ENCODE assay signal across 31 cellular contexts in genomic region chr3:115580566-115580965, GRCh38. TPM values are rescaled to one million over a fixed set of nuclear protein-coding genes. Genes with fewer than 3 reads are reported as not detected.
DNase-seq lines count a peak whose midpoint lies in the region; TF ChIP-seq lines count a peak whose summit lies in the region.
"Had no signal": no experiment of that assay in that cellular context is flagged by ENCODE, and none has a peak within 500 bp of the region (broad histone marks: within the 10 kb centered on the region; RNA-seq: fewer than 3 reads in every experiment).

No MANE protein-coding gene starts in this region.

- H3K9ac ChIP-seq in SK-N-MC (ENCODE audit: insufficient read length) (no peak overlapping the region), smooth muscle cell (ENCODE audit: low read depth) (no peak overlapping the region)

- no peaks in the 10 kb centered on the region for H3K79me2 ChIP-seq in smooth muscle cell (ENCODE audit: low read depth)

- peak; percentile 24 for DNase-seq in NCI-H2171 treated with DMSO at 0.1 percent for 48 hours (lab: John Stamatoyannopoulos, UW)
- DNase-seq in NCI-H2171 (lab: John Stamatoyannopoulos, UW) = no peak
- DNase-seq in SK-N-MC (ENCODE audit: low read depth, low spot score) = peak; percentile 12
- DNase-seq in foreskin melanocyte = peak; percentile 56
- no peak for DNase-seq in smooth muscle cell (lab: John Stamatoyannopoulos, UW; ENCODE audit: unreplicated experiment)
- no peak for DNase-seq in type B pancreatic cell (ENCODE audit: extremely low spot score, unreplicated experiment)
- DNase-seq in inferior parietal cortex (ENCODE audit: extremely low spot score) = no peak
- DNase-seq in T-helper 2 cell treated with Interferon-gamma antibody and Interleukin-4, amounts not matched to agents 5 μg/mL and 100 μg/mL, for 36 hours (ENCODE audit: low spot score) = no peak
- DNase-seq: 8988T; activated CD4-positive, alpha-beta T cell treated with anti-CD3 and anti-CD28 coated beads for 36 hours; activated CD8-positive, alpha-beta memory T cell treated with anti-CD3 and anti-CD28 coated beads for 24 hours; activated effector memory CD4-positive, alpha-beta T cell treated with Interleukin-2 at 50 U/mL for 16 hours; activated naive CD8-positive, alpha-beta T cell treated with anti-CD3 and anti-CD28 coated beads, Interleukin-2, amount 10 ng/mL, durations not matched to agents 7 days and 5 days; dermis blood vessel endothelial cell; esophagus squamous epithelium; GF-D8; H9; NCI-H1105; NCI-H187 treated with DMSO at 0.1 percent for 48 hours; NCI-H2227 treated with DMSO at 0.1 percent for 48 hours; NCI-H526 treated with DMSO at 0.1 percent for 48 hours; sigmoid colon; stimulated activated CD4-positive, alpha-beta T cell treated with anti-CD3 and anti-CD28 coated beads, Interleukin-15, amount 100 ng/mL, for 24 hours; stimulated activated naive CD4-positive, alpha-beta T cell; T-helper 17 cell; testis; uterus had no signal

- no peaks in the 10 kb centered on the region for H3K27me3 ChIP-seq in smooth muscle cell (ENCODE audit: low read depth)
- H3K27me3 ChIP-seq: esophagus squamous epithelium, sigmoid colon, testis, uterus had no signal

- peaks cover 15% of the 10 kb centered on the region for H3K4me1 ChIP-seq in smooth muscle cell (ENCODE audit: low read depth)
- H3K4me1 ChIP-seq: esophagus squamous epithelium, sigmoid colon, testis, uterus had no signal

- no peak for TF ChIP-seq CTCF in smooth muscle cell (IDR thresholded peaks at IDR 0.05; ENCODE audit: borderline replicate concordance, insufficient read depth, poor library complexity, severe bottlenecking)
- no peak for TF ChIP-seq CTCF in type B pancreatic cell (conservative IDR thresholded peaks at IDR 0.05)

- H3K9me3 ChIP-seq in SK-N-MC (ENCODE audit: low read depth, low read length) (no peaks in the 10 kb centered on the region), smooth muscle cell (replicated peaks; ENCODE audit: low read depth) (no peaks in the 10 kb centered on the region)
- H3K9me3 ChIP-seq: esophagus squamous epithelium, sigmoid colon, testis, uterus had no signal

- peak overlapping the region; percentile 43 for H2AFZ ChIP-seq in smooth muscle cell (ENCODE audit: low read depth)

- H3K4me3 ChIP-seq in SK-N-MC (no peak overlapping the region), smooth muscle cell (no peak overlapping the region)
- H3K4me3 ChIP-seq: esophagus squamous epithelium, lung, sigmoid colon, testis, uterus had no signal

- no peaks in the 10 kb centered on the region for H3K27me3 Mint-ChIP-seq in type B pancreatic cell
- H3K27me3 Mint-ChIP-seq in T-helper 2 cell treated with Interferon-gamma antibody and Interleukin-4, amounts not matched to agents 5 μg/mL and 100 μg/mL, for 36 hours (ENCODE audit: low read depth) = peaks cover 3% of the 10 kb centered on the region
- H3K27me3 Mint-ChIP-seq: progenitor cell of endocrine pancreas had no signal

- no peaks in the 10 kb centered on the region for H3F3A ChIP-seq in smooth muscle cell (ENCODE audit: low read depth)

- H3K4me2 ChIP-seq in smooth muscle cell = no peak overlapping the region

- no peaks in the 10 kb centered on the region for H3K36me3 ChIP-seq in SK-N-MC (ENCODE audit: insufficient read depth, low read length)
- H3K36me3 ChIP-seq in smooth muscle cell (ENCODE audit: low read depth) = no peaks in the 10 kb centered on the region
- H3K36me3 ChIP-seq: esophagus squamous epithelium, sigmoid colon, uterus had no signal

- no peaks in the 10 kb centered on the region for H3K36me3 Mint-ChIP-seq in type B pancreatic cell
- no peaks in the 10 kb centered on the region for H3K36me3 Mint-ChIP-seq in T-helper 2 cell treated with Interferon-gamma antibody and Interleukin-4, amounts not matched to agents 5 μg/mL and 100 μg/mL, for 36 hours (ENCODE audit: low read depth)
- H3K36me3 Mint-ChIP-seq: activated naive CD8-positive, alpha-beta T cell treated with anti-CD3 and anti-CD28 coated beads, Interleukin-2, amount 10 ng/mL, durations not matched to agents 7 days and 5 days had no signal

- WGBS in smooth muscle cell (ENCODE audit: low lambda C conversion rate) = 0% methylated on average over 1 of the region's 1 CpG

- H4K20me1 ChIP-seq in smooth muscle cell (ENCODE audit: low read depth) = no peaks in the 10 kb centered on the region

- no peak overlapping the region for H3K27ac ChIP-seq in SK-N-MC
- peak overlapping the region; percentile 38 for H3K27ac ChIP-seq in smooth muscle cell (ENCODE audit: low read depth)
- H3K27ac ChIP-seq: esophagus squamous epithelium, sigmoid colon, testis, uterus had no signal

- H3K4me3 Mint-ChIP-seq in type B pancreatic cell = no peak overlapping the region
- no peak overlapping the region for H3K4me3 Mint-ChIP-seq in T-helper 2 cell treated with Interferon-gamma antibody and Interleukin-4, amounts not matched to agents 5 μg/mL and 100 μg/mL, for 36 hours
- H3K4me3 Mint-ChIP-seq: activated CD4-positive, alpha-beta T cell treated with anti-CD3 and anti-CD28 coated beads for 36 hours; activated naive CD8-positive, alpha-beta T cell treated with anti-CD3 and anti-CD28 coated beads, Interleukin-2, amount 10 ng/mL, durations not matched to agents 7 days and 5 days; B cell; central memory CD8-positive, alpha-beta T cell; H9; T-helper 17 cell had no signal

- H3K4me1 Mint-ChIP-seq in type B pancreatic cell (ENCODE audit: unreplicated experiment) = peaks cover 13% of the 10 kb centered on the region
- no peaks in the 10 kb centered on the region for H3K4me1 Mint-ChIP-seq in T-helper 2 cell treated with Interferon-gamma antibody and Interleukin-4, amounts not matched to agents 5 μg/mL and 100 μg/mL, for 36 hours (ENCODE audit: low read depth)
- H3K4me1 Mint-ChIP-seq: activated CD4-positive, alpha-beta T cell treated with anti-CD3 and anti-CD28 coated beads for 36 hours; activated naive CD8-positive, alpha-beta T cell treated with anti-CD3 and anti-CD28 coated beads, Interleukin-2, amount 10 ng/mL, durations not matched to agents 7 days and 5 days; B cell; central memory CD8-positive, alpha-beta T cell; T-helper 17 cell had no signal

- no peak overlapping the region for H3K27ac Mint-ChIP-seq in type B pancreatic cell
- no peak overlapping the region for H3K27ac Mint-ChIP-seq in T-helper 2 cell treated with Interferon-gamma antibody and Interleukin-4, amounts not matched to agents 5 μg/mL and 100 μg/mL, for 36 hours
- H3K27ac Mint-ChIP-seq: activated CD4-positive, alpha-beta T cell treated with anti-CD3 and anti-CD28 coated beads for 36 hours; activated naive CD8-positive, alpha-beta T cell treated with anti-CD3 and anti-CD28 coated beads, Interleukin-2, amount 10 ng/mL, durations not matched to agents 7 days and 5 days; B cell; H9; progenitor cell of endocrine pancreas; T-helper 17 cell had no signal

- no peaks in the 10 kb centered on the region for H3K9me3 Mint-ChIP-seq in type B pancreatic cell
- no peaks in the 10 kb centered on the region for H3K9me3 Mint-ChIP-seq in T-helper 2 cell treated with Interferon-gamma antibody and Interleukin-4, amounts not matched to agents 5 μg/mL and 100 μg/mL, for 36 hours
- H3K9me3 Mint-ChIP-seq: activated naive CD8-positive, alpha-beta T cell treated with anti-CD3 and anti-CD28 coated beads, Interleukin-2, amount 10 ng/mL, durations not matched to agents 7 days and 5 days; central memory CD8-positive, alpha-beta T cell had no signal

RNA-seq across cellular contexts. Expression of gene GAP43, which starts 42.7 kb away (rescaled TPM):
- total RNA-seq in smooth muscle cell (5.3 and 5.4 TPM in 2 replicates), type B pancreatic cell (ENCODE audit: low replicate concordance) (4.2 and 46.5 TPM in 2 replicates)
- 11.2 and 11.7 TPM in 2 replicates for polyA plus RNA-seq in smooth muscle cell
- total RNA-seq: activated CD4-positive, alpha-beta T cell treated with anti-CD3 and anti-CD28 coated beads for 36 hours; activated naive CD8-positive, alpha-beta T cell treated with anti-CD3 and anti-CD28 coated beads, Interleukin-2, amount 10 ng/mL, durations not matched to agents 7 days and 5 days; B cell; dermis blood vessel endothelial cell; T-helper 17 cell had no signal

Comparison
In these comparisons a context has a peak if more than half of its experiments do, and no peak if none do; other contexts are left out.
1. DNase-seq: peak in NCI-H2171 treated with DMSO at 0.1 percent for 48 hours (single experiment), SK-N-MC (single experiment) and foreskin melanocyte (single experiment); none in NCI-H2171 (single experiment), smooth muscle cell (single experiment), type B pancreatic cell (single experiment), inferior parietal cortex (single experiment) and T-helper 2 cell treated with Interferon-gamma antibody and Interleukin-4, amounts not matched to agents 5 μg/mL and 100 μg/mL, for 36 hours (single experiment).